ENCODE assay signal across 8 cellular contexts in the genomic region with DNA sequence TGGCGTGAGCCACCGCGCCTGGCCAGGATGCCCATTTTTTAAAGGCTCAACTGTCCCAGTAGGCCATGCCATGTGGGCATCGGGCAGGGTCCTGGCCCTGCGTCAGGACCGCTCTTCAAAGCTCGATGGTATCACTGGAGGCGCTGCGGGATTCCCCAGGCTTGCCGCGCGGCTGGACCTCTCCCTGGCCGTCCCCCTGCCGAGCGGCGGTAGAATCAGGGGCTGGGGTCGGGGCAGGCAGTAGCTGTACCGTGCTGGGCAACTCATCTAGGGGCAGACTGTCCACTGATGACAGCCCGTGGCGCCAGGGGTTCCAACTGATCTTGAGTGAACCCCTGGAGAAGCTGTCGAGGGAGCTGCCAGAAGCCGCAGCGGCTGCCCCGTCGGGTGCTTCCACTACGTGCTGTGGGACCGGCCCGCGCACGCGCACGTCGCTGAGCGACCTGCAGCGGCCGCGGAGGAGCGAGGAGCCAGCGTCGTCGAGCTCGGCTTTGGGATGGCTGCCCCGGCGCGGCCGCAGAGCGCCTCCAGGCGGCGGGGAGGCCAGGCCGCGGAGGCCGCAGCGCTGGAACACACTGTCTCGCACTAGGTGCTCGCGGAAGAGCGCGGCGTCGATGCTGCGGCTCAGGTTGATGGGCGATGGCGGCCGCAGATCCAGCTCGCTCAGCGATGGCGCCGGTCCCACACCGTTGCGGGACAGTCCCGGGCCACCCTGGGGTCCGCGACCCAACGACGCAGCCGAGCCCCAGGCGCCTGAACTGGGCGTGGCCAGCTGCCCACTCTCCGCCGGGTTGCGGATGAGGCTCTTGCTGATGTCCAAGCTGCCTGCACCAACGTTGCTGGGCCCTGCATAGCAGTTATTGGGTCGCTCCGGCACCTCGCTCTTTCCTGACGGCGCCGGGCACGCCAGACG. TPM values are rescaled to one million over a fixed set of nuclear protein-coding genes. Genes with fewer than 3 reads are reported as not detected.
DNase-seq lines count a peak whose midpoint lies in the region; ATAC-seq, FAIRE-seq and TF ChIP-seq lines count a peak whose summit lies in the region.

No MANE protein-coding gene starts in this region.

- CTCF ChIA-PET in endothelial cell of umbilical vein (lab: Charles Lee), result interaction anchor here (0.6 to 2.5 kb wide), 76 partner anchors 8 to 593 kb away, joined by 3 to 105 read pairs (median 4); partner anchors contain the start of genes ARPC4, CIDEC, CRELD1 and EMC3

- H3K27ac ChIP-seq in endothelial cell of umbilical vein (ENCODE audit: insufficient read depth, low read depth, low read length) (no peak overlapping the region), mesodermal cell (ENCODE audit: low read depth, low read length, severe bottlenecking) (no peak overlapping the region)

- no peaks in the 10 kb centered on the region for H4K20me1 ChIP-seq in endothelial cell of umbilical vein (replicated peaks; ENCODE audit: control insufficient read depth, extremely low read depth, insufficient read depth, low read length)

- TF ChIP-seq CTCF in endothelial cell of umbilical vein (IDR thresholded peaks at IDR 0.05; ENCODE audit: extremely low read depth in 1 of 2, insufficient read depth in 1 of 2, low read depth in 1 of 2, low read length in 2 of 2), result peak; percentile 83 to 85

- peaks cover 3% of the 10 kb centered on the region for H3K4me1 ChIP-seq in endothelial cell of umbilical vein (ENCODE audit: control insufficient read depth, extremely low read depth, insufficient read depth, low read length)
- H3K4me1 ChIP-seq in mesodermal cell (ENCODE audit: control insufficient read depth, insufficient read depth, low read length, poor library complexity, severe bottlenecking), result no peaks in the 10 kb centered on the region

- peak overlapping the region; percentile 47 for H3K4me2 ChIP-seq in endothelial cell of umbilical vein (ENCODE audit: insufficient read depth, low read length)

- intact Hi-C loops in endothelial cell of umbilical vein (cut with micrococcal nuclease), result loop anchor here (1.0 to 5.0 kb wide), 11 partner anchors 13 to 376 kb away; partner anchors contain the start of genes CRELD1, EMC3, JAGN1 and OGG1

- POLR2A ChIA-PET in endothelial cell of umbilical vein (lab: Charles Lee), result interaction anchor here (0.6 to 1.3 kb wide), 6 partner anchors 11 to 363 kb away, joined by 3 to 14 read pairs (median 4); partner anchors contain the start of gene CRELD1

- peak overlapping the region; percentile 33 for H3K9ac ChIP-seq in endothelial cell of umbilical vein (replicated peaks; ENCODE audit: extremely low read depth, insufficient read depth, low read length)

- DNase-seq in C1 segment of cervical spinal cord (lab: John Stamatoyannopoulos, UW), result peak in 13 of 14 donors; percentile 40 to 89 (median 74)
- peak; percentile 91 for DNase-seq in NCI-H82 (lab: John Stamatoyannopoulos, UW)
- peak; percentile 66 for DNase-seq in activated T-cell treated with anti-CD3 and anti-CD28 coated beads for 24 hours (ENCODE audit: low read depth)
- DNase-seq in endothelial cell of umbilical vein (ENCODE audit: low read depth, low spot score), result peak; percentile 94
- DNase-seq in stimulated activated CD8-positive, alpha-beta memory T cell treated with anti-CD3 and anti-CD28 coated beads, Interleukin-12 subunit alpha, Interleukin-12 subunit beta, amount 100 ng/mL, for 24 hours (ENCODE audit: extremely low read depth), result peak; percentile 63

- peak overlapping the region; percentile 81 for H2AFZ ChIP-seq in endothelial cell of umbilical vein (ENCODE audit: low read depth, low read length)

- H3K79me2 ChIP-seq in endothelial cell of umbilical vein (ENCODE audit: control insufficient read depth, insufficient read depth, low read length), result no peaks in the 10 kb centered on the region

- WGBS in mesodermal cell (ENCODE audit: insufficient coverage in 2 of 2), 2 experiments, result 12% methylated on average over 71 to 90 of the region's 90 CpGs

- dilution Hi-C loops in endothelial cell of umbilical vein (cut with MboI; ENCODE audit: extremely low pct_ligation_motif_present, low sequenced_read_pairs), result no loop called here

- H3K27me3 ChIP-seq in endothelial cell of umbilical vein (ENCODE audit: control insufficient read depth in 2 of 2, insufficient read depth in 2 of 2, low read length in 2 of 2), result no peaks in the 10 kb centered on the region

- no peaks in the 10 kb centered on the region for H3K9me3 ChIP-seq in endothelial cell of umbilical vein (replicated peaks; ENCODE audit: control insufficient read depth, insufficient read depth, low read length)
- no peaks in the 10 kb centered on the region for H3K9me3 ChIP-seq in mesodermal cell (ENCODE audit: control insufficient read depth, low read length)

- H3K4me3 ChIP-seq in endothelial cell of umbilical vein (replicated peaks in 1 of 3; ENCODE audit: insufficient read depth in 1 of 3, low read depth in 1 of 3, low read length in 3 of 3) (peak overlapping the region; percentile 27 to 60 (median 34)), mesodermal cell (ENCODE audit: extremely low read depth, insufficient read depth, low read length, poor library complexity, severe bottlenecking) (peak overlapping the region; percentile 51)

- H3K9me1 ChIP-seq in endothelial cell of umbilical vein (replicated peaks; ENCODE audit: control insufficient read depth, extremely low read depth, insufficient read depth, low read length), result no peaks in the 10 kb centered on the region

- FAIRE-seq in endothelial cell of umbilical vein (lab: Jason Lieb, UNC), result peak; percentile 83

- ATAC-seq in HG02571 (IDR thresholded peaks at IDR 0.05; ENCODE audit: unreplicated experiment), result peak; percentile 59
- no peak for ATAC-seq in GM18858 (IDR thresholded peaks at IDR 0.05; ENCODE audit: unreplicated experiment)

- peak; percentile 82 for TF ChIP-seq POLR2A in endothelial cell of umbilical vein (IDR thresholded peaks at IDR 0.05; ENCODE audit: low read depth, low read length)

- BruUV-seq in endothelial cell of umbilical vein (replicated peaks; lab: Mats Ljungman, UMichigan), result TSS peak; percentile 17

- H3K36me3 ChIP-seq in endothelial cell of umbilical vein (ENCODE audit: control insufficient read depth in 2 of 2, extremely low read depth in 1 of 2, insufficient read depth in 2 of 2, low read length in 2 of 2) (no peaks in the 10 kb centered on the region), mesodermal cell (ENCODE audit: control insufficient read depth, insufficient read depth, low read length) (peaks cover 3% of the 10 kb centered on the region)

RNA-seq across cellular contexts. Expression of gene PRRT3, which starts 5.8 kb away (rescaled TPM):
- 1.5 and 2.5 TPM in 2 replicates for total RNA-seq in endothelial cell of umbilical vein
- polyA plus RNA-seq in endothelial cell of umbilical vein, result 1.5 and 2.0 TPM in 2 replicates
- 1.4 and 1.6 TPM in 2 replicates for polyA plus RNA-seq in endothelial cell of umbilical vein (2011; cell fraction: cytosol; rRNA removed)
- 1.2 and 1.6 TPM in 2 replicates for polyA plus RNA-seq in endothelial cell of umbilical vein (2011; cell fraction: nucleus; rRNA removed)
- polyA plus RNA-seq in endothelial cell of umbilical vein (2012), result 1.2 and 1.3 TPM in 2 replicates
- polyA minus RNA-seq in endothelial cell of umbilical vein, result 1.7 and 2.3 TPM in 2 replicates
- polyA minus RNA-seq in endothelial cell of umbilical vein (2011; cell fraction: cytosol; rRNA and poly(A)+ RNA removed), result 0.31 TPM
- polyA minus RNA-seq in endothelial cell of umbilical vein (2011; cell fraction: nucleus; rRNA and poly(A)+ RNA removed), result 1.1 and 1.2 TPM in 2 replicates
- 2.1 TPM for polyA plus RNA-seq in mesodermal cell (2013, experiment 1 of 2)
- polyA plus RNA-seq in mesodermal cell (2013, experiment 2 of 2), result 1.5 TPM

RNA-seq across cellular contexts. Expression of gene CRELD1, which starts 12.7 kb away (rescaled TPM):
- 21.6 and 27.3 TPM in 2 replicates for total RNA-seq in endothelial cell of umbilical vein
- 41.2 and 43.9 TPM in 2 replicates for polyA plus RNA-seq in endothelial cell of umbilical vein
- 36.7 and 38.8 TPM in 2 replicates for polyA plus RNA-seq in endothelial cell of umbilical vein (2011; cell fraction: cytosol; rRNA removed)
- 45.8 and 46.8 TPM in 2 replicates for polyA plus RNA-seq in endothelial cell of umbilical vein (2011; cell fraction: nucleus; rRNA removed)
- 16.0 and 28.7 TPM in 2 replicates for polyA plus RNA-seq in endothelial cell of umbilical vein (2012)
- polyA minus RNA-seq in endothelial cell of umbilical vein, result 29.4 and 29.7 TPM in 2 replicates
- 5.7 TPM for polyA minus RNA-seq in endothelial cell of umbilical vein (2011; cell fraction: cytosol; rRNA and poly(A)+ RNA removed)
- 7.5 and 7.8 TPM in 2 replicates for polyA minus RNA-seq in endothelial cell of umbilical vein (2011; cell fraction: nucleus; rRNA and poly(A)+ RNA removed)
- polyA plus RNA-seq in mesodermal cell (2013, experiment 1 of 2), result 47.8 TPM
- polyA plus RNA-seq in mesodermal cell (2013, experiment 2 of 2), result 38.3 TPM

RNA-seq across cellular contexts. Expression of gene IL17RC, which starts 29.5 kb away (rescaled TPM):
- total RNA-seq in endothelial cell of umbilical vein, result 16.7 and 19.9 TPM in 2 replicates
- polyA plus RNA-seq in endothelial cell of umbilical vein, result 18.7 and 22.3 TPM in 2 replicates
- 13.8 and 17.6 TPM in 2 replicates for polyA plus RNA-seq in endothelial cell of umbilical vein (2011; cell fraction: cytosol; rRNA removed)
- polyA plus RNA-seq in endothelial cell of umbilical vein (2011; cell fraction: nucleus; rRNA removed), result 36.8 and 44.8 TPM in 2 replicates
- polyA plus RNA-seq in endothelial cell of umbilical vein (2012), result 10.6 and 12.5 TPM in 2 replicates
- 13.9 and 16.5 TPM in 2 replicates for polyA minus RNA-seq in endothelial cell of umbilical vein
- polyA minus RNA-seq in endothelial cell of umbilical vein (2011; cell fraction: cytosol; rRNA and poly(A)+ RNA removed), result 21.0 TPM
- 9.9 and 13.4 TPM in 2 replicates for polyA minus RNA-seq in endothelial cell of umbilical vein (2011; cell fraction: nucleus; rRNA and poly(A)+ RNA removed)
- 15.4 TPM for polyA plus RNA-seq in mesodermal cell (2013, experiment 1 of 2)
- 13.8 TPM for polyA plus RNA-seq in mesodermal cell (2013, experiment 2 of 2)

RNA-seq across cellular contexts. Expression of gene EMC3, which starts 40.3 kb away (rescaled TPM):
- total RNA-seq in endothelial cell of umbilical vein, result 63.7 and 69.9 TPM in 2 replicates
- 124 and 129 TPM in 2 replicates for polyA plus RNA-seq in endothelial cell of umbilical vein
- polyA plus RNA-seq in endothelial cell of umbilical vein (2011; cell fraction: cytosol; rRNA removed), result 111 and 126 TPM in 2 replicates
- 63.0 and 72.2 TPM in 2 replicates for polyA plus RNA-seq in endothelial cell of umbilical vein (2011; cell fraction: nucleus; rRNA removed)
- 79.4 and 86.0 TPM in 2 replicates for polyA plus RNA-seq in endothelial cell of umbilical vein (2012)
- 136 and 152 TPM in 2 replicates for polyA minus RNA-seq in endothelial cell of umbilical vein
- 20.1 TPM for polyA minus RNA-seq in endothelial cell of umbilical vein (2011; cell fraction: cytosol; rRNA and poly(A)+ RNA removed)
- 18.4 and 32.5 TPM in 2 replicates for polyA minus RNA-seq in endothelial cell of umbilical vein (2011; cell fraction: nucleus; rRNA and poly(A)+ RNA removed)
- 87.8 TPM for polyA plus RNA-seq in mesodermal cell (2013, experiment 1 of 2)
- polyA plus RNA-seq in mesodermal cell (2013, experiment 2 of 2), result 80.4 TPM

RNA-seq across cellular contexts. Expression of gene IL17RE, which starts 43.7 kb away (rescaled TPM):
- 1.2 and 1.5 TPM in 2 replicates for total RNA-seq in endothelial cell of umbilical vein
- polyA plus RNA-seq in endothelial cell of umbilical vein, result 1.3 and 1.6 TPM in 2 replicates
- 0.94 and 1.9 TPM in 2 replicates for polyA plus RNA-seq in endothelial cell of umbilical vein (2011; cell fraction: cytosol; rRNA removed)
- 4.1 and 4.9 TPM in 2 replicates for polyA plus RNA-seq in endothelial cell of umbilical vein (2011; cell fraction: nucleus; rRNA removed)
- polyA plus RNA-seq in endothelial cell of umbilical vein (2012), result 0.40 and 0.64 TPM in 2 replicates
- polyA minus RNA-seq in endothelial cell of umbilical vein, result 1.2 and 2.1 TPM in 2 replicates
- polyA minus RNA-seq in endothelial cell of umbilical vein (2011; cell fraction: cytosol; rRNA and poly(A)+ RNA removed), result 0.41 TPM
- polyA minus RNA-seq in endothelial cell of umbilical vein (2011; cell fraction: nucleus; rRNA and poly(A)+ RNA removed), result 1.3 and 1.4 TPM in 2 replicates
- polyA plus RNA-seq in mesodermal cell (2013, experiment 1 of 2), result 3.3 TPM
- polyA plus RNA-seq in mesodermal cell (2013, experiment 2 of 2), result 2.8 TPM
